In genomic region chr10:100155936-100156335, GRCh38 we compare ENCODE assay signal across 1 cellular context.
TF ChIP-seq lines count a peak whose summit lies in the region.

No MANE protein-coding gene starts in this region.

TF ChIP-seq in GM12878, 131 proteins besides CTCF, POLR2A, EP300 and RAD21 (continued from another document):
- TF ChIP-seq PRDM15 (CRISPR knock-in tag; IDR thresholded peaks at IDR 0.05) (no peak), JUNB (IDR thresholded peaks at IDR 0.05) (no peak), CEBPZ (IDR thresholded peaks at IDR 0.05; ENCODE audit: low read depth, low read length) (no peak), PAX5 (IDR thresholded peaks at IDR 0.05; ENCODE audit: borderline replicate concordance, low read depth, low read length) (no peak), CBX5 (IDR thresholded peaks at IDR 0.05; ENCODE audit: low read depth) (no peak), POLR2AphosphoS2 (IDR thresholded peaks at IDR 0.05; ENCODE audit: low read depth, low read length) (no peak), NR2C2 (IDR thresholded peaks at IDR 0.05; ENCODE audit: borderline replicate concordance, control insufficient read depth, insufficient read length, low read depth) (no peak), ZNF622 (IDR thresholded peaks at IDR 0.05) (no peak), KLF5 (IDR thresholded peaks at IDR 0.05; ENCODE audit: partially characterized antibody) (no peak), ZZZ3 (IDR thresholded peaks at IDR 0.05; ENCODE audit: control insufficient read depth, insufficient read length, low read depth) (no peak), SREBF1 (IDR thresholded peaks at IDR 0.05; ENCODE audit: low read length) (no peak), ZBTB40 (IDR thresholded peaks at IDR 0.05; ENCODE audit: borderline replicate concordance) (no peak), CBX3 (IDR thresholded peaks at IDR 0.05; ENCODE audit: borderline replicate concordance, low read depth) (no peak), HSF1 (IDR thresholded peaks at IDR 0.05; ENCODE audit: low read depth, low read length) (no peak), NFXL1 (IDR thresholded peaks at IDR 0.05; ENCODE audit: borderline replicate concordance) (no peak), FOXK2 (IDR thresholded peaks at IDR 0.05) (no peak)
